ENCODE assay signal across 8 cellular contexts in the genomic region with DNA sequence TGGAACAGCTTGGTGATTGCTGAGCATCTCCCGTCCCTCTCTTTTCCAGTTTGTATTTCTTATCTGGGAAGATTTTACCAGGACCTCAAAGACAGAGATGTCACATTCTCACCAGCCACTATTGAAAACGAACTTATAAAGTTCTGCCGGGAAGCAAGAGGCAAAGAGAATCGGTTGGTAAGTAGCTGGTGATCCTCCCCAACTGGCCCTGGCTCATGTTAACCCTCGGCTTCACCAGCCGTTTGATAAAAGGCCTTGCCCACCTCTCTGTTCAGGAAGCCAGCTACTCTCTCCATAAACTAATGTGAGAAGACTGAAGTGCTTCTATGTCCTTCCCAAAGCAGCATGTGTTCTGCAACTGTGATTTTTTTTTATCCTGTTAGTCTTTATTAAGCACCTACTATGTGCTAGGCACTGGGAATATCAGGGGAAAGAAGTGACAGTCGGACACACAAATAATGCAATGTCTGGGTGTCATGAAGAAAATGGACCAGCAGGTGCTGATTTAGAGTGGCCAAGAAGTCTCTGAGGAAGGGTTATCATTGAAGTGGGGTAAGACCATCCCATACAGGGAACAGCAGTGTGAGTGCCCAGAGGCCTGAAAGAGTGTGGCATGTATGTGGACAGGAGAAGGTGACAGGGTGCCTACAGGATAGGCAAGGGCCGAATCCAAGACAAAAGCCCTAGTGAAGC. TPM values are rescaled to one million over a fixed set of nuclear protein-coding genes. Genes with fewer than 3 reads are reported as not detected.
A peak's percentile ranks its signal among the peaks of the same experiment; 100 is the strongest.
DNase-seq lines count a peak whose midpoint lies in the region; ATAC-seq and TF ChIP-seq lines count a peak whose summit lies in the region.

No MANE protein-coding gene starts in this region.

- ATAC-seq in GM23338 (no peak), T-cell (replicated peaks in 1 of 4) (no peak), gastrocnemius medialis (no peak), HG03159 (IDR thresholded peaks at IDR 0.05; ENCODE audit: unreplicated experiment) (no peak)

- peaks cover 34% of the 10 kb centered on the region for H3K4me1 ChIP-seq in GM23338 (ENCODE audit: insufficient read depth)
- peaks cover 33 to 36% of the 10 kb centered on the region in 2 donors for H3K4me1 ChIP-seq in gastrocnemius medialis

- intact Hi-C loops in gastrocnemius medialis (cut with DNase I; ENCODE audit: low total_unique reads) = no loop called here

- in situ Hi-C loops in gastrocnemius medialis (cut with MboI; ENCODE audit: low sequenced_read_pairs in 4 of 4) = loop anchor here in 2 of 4 donors (10.0 to 25.0 kb wide), 4 partner anchors 108 to 774 kb away; a partner anchor contains a TSS

- no peak overlapping the region for H2AFZ ChIP-seq in GM23338

- H3F3A ChIP-seq in GM23338 (replicated peaks; ENCODE audit: low read depth) = peaks cover 46% of the 10 kb centered on the region

- TF ChIP-seq POLR2A in gastrocnemius medialis (IDR thresholded peaks at IDR 0.05) = no peak

- H3K79me2 ChIP-seq in GM23338 (replicated peaks; ENCODE audit: insufficient read depth) = peaks cover 39% of the 10 kb centered on the region

- H3K27ac Mint-ChIP-seq in GM23338 (peak overlapping the region; percentile 81), T-cell (peak overlapping the region; percentile 94)

- H3K36me3 ChIP-seq in GM23338 (ENCODE audit: insufficient read depth) (peaks cover 23% of the 10 kb centered on the region), gastrocnemius medialis (peaks cover 0 to 21% of the 10 kb centered on the region in 2 donors)

- H3K27me3 Mint-ChIP-seq in GM23338 (ENCODE audit: insufficient read depth, low read depth, poor library complexity) (peaks cover 6% of the 10 kb centered on the region), T-cell (no peaks in the 10 kb centered on the region)

- no peaks in the 10 kb centered on the region for H3K9me3 ChIP-seq in gastrocnemius medialis

- CTCF ChIA-PET in T-cell (lab: Charles Lee) = interaction anchor here in 1 of 2 donors (0.6 to 2.7 kb wide), 6 partner anchors 154 to 1181 kb away, joined by 3 to 17 read pairs (median 4); a partner anchor contains a TSS

- H4K20me1 ChIP-seq in GM23338 (replicated peaks; ENCODE audit: insufficient read depth) = peaks cover 32% of the 10 kb centered on the region

- H3K4me1 Mint-ChIP-seq in GM23338 (peaks cover 50% of the 10 kb centered on the region), T-cell (peaks cover 54 to 67% (median 55%) of the 10 kb centered on the region in 3 donors)

- DNase-seq in GM23338 (ENCODE audit: low spot score) (no peak), T-cell (no peak), fibroblast of mammary gland (ENCODE audit: low read depth) (no peak), gastrocnemius medialis (no peak), activated gamma-delta T cell treated with Interleukin-2 at 50 U/mL for 16 hours (no peak), SKM-1 (lab: John Stamatoyannopoulos, UW; ENCODE audit: unreplicated experiment) (no peak)
- no peak for DNase-seq in activated effector memory CD4-positive, alpha-beta T cell treated with anti-CD3 and anti-CD28 coated beads, Interleukin-2, amount 50 U/mL, for 16 hours

- H3K4me2 ChIP-seq in GM23338 = peak overlapping the region; percentile 99

- H3K9me3 Mint-ChIP-seq in GM23338 (no peaks in the 10 kb centered on the region), T-cell (no peaks in the 10 kb centered on the region)

- H3K36me3 Mint-ChIP-seq in GM23338 (ENCODE audit: low read depth) = peaks cover 53% of the 10 kb centered on the region
- peaks cover 11% of the 10 kb centered on the region for H3K36me3 Mint-ChIP-seq in T-cell

- H3K27me3 ChIP-seq in GM23338 (ENCODE audit: insufficient read depth) (no peaks in the 10 kb centered on the region), gastrocnemius medialis (no peaks in the 10 kb centered on the region)

- H3K4me3 ChIP-seq in GM23338 = peak overlapping the region; percentile 100
- peak overlapping the region; percentile 70 for H3K4me3 ChIP-seq in fibroblast of mammary gland (ENCODE audit: control insufficient read depth, low read depth, low read length)
- peak overlapping the region; percentile 70 to 96 (median 83) for H3K4me3 ChIP-seq in gastrocnemius medialis

- TF ChIP-seq CTCF in GM23338 (conservative IDR thresholded peaks at IDR 0.05; ENCODE audit: low read depth in 2 of 2) = no peak
- TF ChIP-seq CTCF in fibroblast of mammary gland (conservative IDR thresholded peaks at IDR 0.05; ENCODE audit: control insufficient read depth, insufficient read depth, low read depth, low read length) = peak; percentile 5
- no peak for TF ChIP-seq CTCF in gastrocnemius medialis (IDR thresholded peaks at IDR 0.05 in 4 of 5, conservative IDR thresholded peaks at IDR 0.05 in 1 of 5)

- POLR2A ChIA-PET in T-cell (lab: Charles Lee) = no interaction called here

- H3K9me2 ChIP-seq in GM23338 (ENCODE audit: insufficient read depth) = no peaks in the 10 kb centered on the region

- peak overlapping the region; percentile 39; the same call in 1 of the 2 replicates for H3K27ac ChIP-seq in GM23338 (ENCODE audit: low read depth)
- H3K27ac ChIP-seq in gastrocnemius medialis = peak overlapping the region in 3 of 4 donors; percentile 91 to 98 (median 92)

- peak overlapping the region; percentile 99 for H3K4me3 Mint-ChIP-seq in GM23338
- H3K4me3 Mint-ChIP-seq in T-cell = peak overlapping the region; percentile 98 to 99 (median 99)

TF ChIP-seq in GM23338, 12 proteins besides CTCF, POLR2A, EP300 and RAD21 (continues in another document):
- TF ChIP-seq ZNF114 (CRISPR knock-in tag; IDR thresholded peaks at IDR 0.05) (no peak), ZNF331 (CRISPR knock-in tag; IDR thresholded peaks at IDR 0.05; ENCODE audit: low read depth) (no peak), EZH2phosphoT487 (IDR thresholded peaks at IDR 0.05; ENCODE audit: unreplicated experiment) (no peak), JUNB (IDR thresholded peaks at IDR 0.05; ENCODE audit: unreplicated experiment) (no peak), STAT1 (IDR thresholded peaks at IDR 0.05; ENCODE audit: unreplicated experiment) (no peak), EZH2 (IDR thresholded peaks at IDR 0.05; ENCODE audit: low read depth, unreplicated experiment) (no peak), NANOG (IDR thresholded peaks at IDR 0.05; ENCODE audit: borderline replicate concordance) (no peak)
- TF ChIP-seq, protein P1, sequence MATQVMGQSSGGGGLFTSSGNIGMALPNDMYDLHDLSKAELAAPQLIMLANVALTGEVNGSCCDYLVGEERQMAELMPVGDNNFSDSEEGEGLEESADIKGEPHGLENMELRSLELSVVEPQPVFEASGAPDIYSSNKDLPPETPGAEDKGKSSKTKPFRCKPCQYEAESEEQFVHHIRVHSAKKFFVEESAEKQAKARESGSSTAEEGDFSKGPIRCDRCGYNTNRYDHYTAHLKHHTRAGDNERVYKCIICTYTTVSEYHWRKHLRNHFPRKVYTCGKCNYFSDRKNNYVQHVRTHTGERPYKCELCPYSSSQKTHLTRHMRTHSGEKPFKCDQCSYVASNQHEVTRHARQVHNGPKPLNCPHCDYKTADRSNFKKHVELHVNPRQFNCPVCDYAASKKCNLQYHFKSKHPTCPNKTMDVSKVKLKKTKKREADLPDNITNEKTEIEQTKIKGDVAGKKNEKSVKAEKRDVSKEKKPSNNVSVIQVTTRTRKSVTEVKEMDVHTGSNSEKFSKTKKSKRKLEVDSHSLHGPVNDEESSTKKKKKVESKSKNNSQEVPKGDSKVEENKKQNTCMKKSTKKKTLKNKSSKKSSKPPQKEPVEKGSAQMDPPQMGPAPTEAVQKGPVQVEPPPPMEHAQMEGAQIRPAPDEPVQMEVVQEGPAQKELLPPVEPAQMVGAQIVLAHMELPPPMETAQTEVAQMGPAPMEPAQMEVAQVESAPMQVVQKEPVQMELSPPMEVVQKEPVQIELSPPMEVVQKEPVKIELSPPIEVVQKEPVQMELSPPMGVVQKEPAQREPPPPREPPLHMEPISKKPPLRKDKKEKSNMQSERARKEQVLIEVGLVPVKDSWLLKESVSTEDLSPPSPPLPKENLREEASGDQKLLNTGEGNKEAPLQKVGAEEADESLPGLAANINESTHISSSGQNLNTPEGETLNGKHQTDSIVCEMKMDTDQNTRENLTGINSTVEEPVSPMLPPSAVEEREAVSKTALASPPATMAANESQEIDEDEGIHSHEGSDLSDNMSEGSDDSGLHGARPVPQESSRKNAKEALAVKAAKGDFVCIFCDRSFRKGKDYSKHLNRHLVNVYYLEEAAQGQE (IDR thresholded peaks at IDR 0.05; ENCODE audit: unreplicated experiment) = no peak
- TF ChIP-seq, protein P2, sequence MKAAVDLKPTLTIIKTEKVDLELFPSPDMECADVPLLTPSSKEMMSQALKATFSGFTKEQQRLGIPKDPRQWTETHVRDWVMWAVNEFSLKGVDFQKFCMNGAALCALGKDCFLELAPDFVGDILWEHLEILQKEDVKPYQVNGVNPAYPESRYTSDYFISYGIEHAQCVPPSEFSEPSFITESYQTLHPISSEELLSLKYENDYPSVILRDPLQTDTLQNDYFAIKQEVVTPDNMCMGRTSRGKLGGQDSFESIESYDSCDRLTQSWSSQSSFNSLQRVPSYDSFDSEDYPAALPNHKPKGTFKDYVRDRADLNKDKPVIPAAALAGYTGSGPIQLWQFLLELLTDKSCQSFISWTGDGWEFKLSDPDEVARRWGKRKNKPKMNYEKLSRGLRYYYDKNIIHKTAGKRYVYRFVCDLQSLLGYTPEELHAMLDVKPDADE (IDR thresholded peaks at IDR 0.05) = no peak

RNA-seq across cellular contexts. Expression of a gene that starts 1.2 kb away (rescaled TPM):
- total RNA-seq in GM23338 (2014; rRNA removed; shearing (Covaris generic)) = 70.4 and 92.7 TPM in 2 replicates
- 41.7 and 48.7 TPM in 2 replicates for polyA plus RNA-seq in GM23338 (2016; fragmentation: Nextera tagmentation; extraction: Ambion mirVana)
- total RNA-seq in T-cell (10 to 100 TPM; 36.4 to 71.9 (median 56.7) TPM), gastrocnemius medialis (10 to 100 TPM in 3 of 4 donors, 1 to 10 TPM in 1; 4.4 to 19.7 (median 11.5) TPM)

RNA-seq across cellular contexts. Expression of a gene that starts 4.8 kb away (rescaled TPM):
- total RNA-seq in GM23338 (2014; rRNA removed; shearing (Covaris generic)) = 51.7 and 57.9 TPM in 2 replicates
- 15.9 and 16.3 TPM in 2 replicates for polyA plus RNA-seq in GM23338 (2016; fragmentation: Nextera tagmentation; extraction: Ambion mirVana)
- 10 to 100 TPM; 29.2 to 41.3 (median 38.4) TPM for total RNA-seq in T-cell
- total RNA-seq in gastrocnemius medialis = 10 to 100 TPM in 1 of 4 donors, 1 to 10 TPM in 3; 4.9 to 13.7 (median 8.9) TPM
